Comparison of ENCODE assay signal across 35 cellular contexts in genomic region chr20:56903858-56904257, GRCh38.
DNase-seq lines count a peak whose midpoint lies in the region; ATAC-seq, FAIRE-seq and TF ChIP-seq lines count a peak whose summit lies in the region.
"Had no signal": no experiment of that assay in that cellular context is flagged by ENCODE, and none has a peak within 500 bp of the region (broad histone marks: within the 10 kb centered on the region; RNA-seq: fewer than 3 reads in every experiment).

No MANE protein-coding gene starts in this region.

- H3K4me1 Mint-ChIP-seq in HFFc6 (ENCODE audit: low read depth): no peaks in the 10 kb centered on the region
- H3K4me1 Mint-ChIP-seq: B cell; CD14-positive monocyte; CD4-positive, alpha-beta memory T cell; CD4-positive, CD25-positive, alpha-beta regulatory T cell; CD8-positive, alpha-beta memory T cell had no signal

- no peak overlapping the region for H3K27ac ChIP-seq in K562 (ENCODE audit: extremely low read depth, low read depth, low read length)
- H3K27ac ChIP-seq: 22Rv1; A549; BLaER1; BLaER1 treated with 17β-estradiol and CSF1 and Interleukin-3, amounts not matched to agents 10 nM and 100 nM; C4-2B had no signal

- H3K9me1 ChIP-seq in K562 (ENCODE audit: control insufficient read depth, insufficient read depth, low read length): no peaks in the 10 kb centered on the region

- H3K4me3 Mint-ChIP-seq in HFFc6: no peak overlapping the region
- H3K4me3 Mint-ChIP-seq: B cell; CD14-positive monocyte; CD4-positive, alpha-beta memory T cell; CD4-positive, alpha-beta T cell; CD4-positive, CD25-positive, alpha-beta regulatory T cell; CD8-positive, alpha-beta memory T cell; CD8-positive, alpha-beta T cell had no signal

- in situ Hi-C loops in K562 (cut with MboI): no loop called here

- TF ChIP-seq CTCF in K562 (IDR thresholded peaks at IDR 0.05 in 2 of 3, conservative IDR thresholded peaks at IDR 0.05 in 1 of 3; ENCODE audit: insufficient read depth in 2 of 3, low read depth in 1 of 3, low read length in 3 of 3) (no peak), HFFc6 (IDR thresholded peaks at IDR 0.05) (no peak)

- no peaks in the 10 kb centered on the region for H3K4me1 ChIP-seq in K562 (replicated peaks in 1 of 2; ENCODE audit: control insufficient read depth in 2 of 2, insufficient read depth in 2 of 2, low read length in 2 of 2)
- H3K4me1 ChIP-seq: A549, BE2C, BLaER1, Caco-2 had no signal

- no peak for TF ChIP-seq RAD21 in K562 (CRISPR knock-in tag; conservative IDR thresholded peaks at IDR 0.05 in 1 of 2, IDR thresholded peaks at IDR 0.05 in 1 of 2)

- no peaks in the 10 kb centered on the region for H3K79me2 ChIP-seq in K562 (ENCODE audit: control insufficient read depth, insufficient read depth, low read length)

- H3K36me3 ChIP-seq in K562 (ENCODE audit: control insufficient read depth, insufficient read depth, low read length): no peaks in the 10 kb centered on the region
- H3K36me3 ChIP-seq: BE2C; BLaER1; BLaER1 treated with 17β-estradiol and CSF1 and Interleukin-3, amounts not matched to agents 10 nM and 100 nM had no signal

- H3K27me3 ChIP-seq in K562 (ENCODE audit: control insufficient read depth in 2 of 2, insufficient read depth in 2 of 2, low read length in 2 of 2): peaks cover 0 to 7% of the 10 kb centered on the region in 2 experiments; a peak in 1 of 5 replicates
- H3K27me3 ChIP-seq: BE2C; BLaER1; BLaER1 treated with 17β-estradiol and CSF1 and Interleukin-3, amounts not matched to agents 10 nM and 100 nM had no signal

- WGBS in K562 (ENCODE audit: insufficient coverage, low coverage, missing lambda C conversion rate): 2% methylated on average over 4 of the region's 4 CpGs

- TF ChIP-seq EP300 in K562 (IDR thresholded peaks at IDR 0.05; ENCODE audit: low read length): no peak

- no peak overlapping the region for H3K27ac Mint-ChIP-seq in HFFc6
- H3K27ac Mint-ChIP-seq: B cell; CD14-positive monocyte; CD4-positive, alpha-beta memory T cell; CD4-positive, alpha-beta T cell; CD4-positive, CD25-positive, alpha-beta regulatory T cell; CD8-positive, alpha-beta memory T cell; CD8-positive, alpha-beta T cell had no signal

- peaks cover 7% of the 10 kb centered on the region; the same call in 1 of the 2 replicates for H3K36me3 Mint-ChIP-seq in HFFc6 (ENCODE audit: low read depth)
- H3K36me3 Mint-ChIP-seq: CD14-positive monocyte; CD4-positive, alpha-beta memory T cell; CD4-positive, CD25-positive, alpha-beta regulatory T cell; CD8-positive, alpha-beta T cell had no signal

- H3K9me3 Mint-ChIP-seq in HFFc6: peaks cover 14% of the 10 kb centered on the region

- no peaks in the 10 kb centered on the region for H4K20me1 ChIP-seq in K562 (replicated peaks; ENCODE audit: control insufficient read depth, insufficient read depth, low read length)
- H4K20me1 ChIP-seq: BLaER1; BLaER1 treated with 17β-estradiol and CSF1 and Interleukin-3, amounts not matched to agents 10 nM and 100 nM had no signal

- FAIRE-seq in HTR-8/SVneo (lab: Jason Lieb, UNC) (peak; percentile 94), K562 (lab: Jason Lieb, UNC) (no peak), urothelium cell line (lab: Jason Lieb, UNC) (peak; percentile 72)
- FAIRE-seq: A204.1, A549, D721Med had no signal

- H3K4me3 ChIP-seq in K562: no peak overlapping the region
- H3K4me3 ChIP-seq: A549; BLaER1; BLaER1 treated with 17β-estradiol and CSF1 and Interleukin-3, amounts not matched to agents 10 nM and 100 nM had no signal

- ATAC-seq in K562 (no peak), GM18907 (IDR thresholded peaks at IDR 0.05; ENCODE audit: unreplicated experiment) (no peak)
- ATAC-seq: A549; CD8-positive, alpha-beta T cell had no signal

- H2AFZ ChIP-seq in K562 (ENCODE audit: low read depth, low read length): no peak overlapping the region

- CTCF ChIA-PET in K562 (lab: Yijun Ruan, JAX; ENCODE audit: low intra/inter-chr PET ratio): no interaction called here

- no TSS peak for BruUV-seq in K562 (replicated peaks; lab: Mats Ljungman, UMichigan)

- POLR2A ChIA-PET in K562 (lab: Yijun Ruan, JAX): no interaction called here

- intact Hi-C loops in K562 (cut with micrococcal nuclease): no loop called here

- H3K9ac ChIP-seq in K562 (ENCODE audit: insufficient read depth in 1 of 2, low read depth in 2 of 2, low read length in 2 of 2): no peak overlapping the region
- H3K9ac ChIP-seq: BLaER1; BLaER1 treated with 17β-estradiol and CSF1 and Interleukin-3, amounts not matched to agents 10 nM and 100 nM had no signal

- no peaks in the 10 kb centered on the region for H3K9me3 ChIP-seq in K562 (replicated peaks; ENCODE audit: control insufficient read depth, insufficient read depth, low read depth, low read length)
- H3K9me3 ChIP-seq: BE2C had no signal

- no peak overlapping the region for H3K4me2 ChIP-seq in K562 (ENCODE audit: insufficient read depth, low read length)
- H3K4me2 ChIP-seq: A549; BLaER1; BLaER1 treated with 17β-estradiol and CSF1 and Interleukin-3, amounts not matched to agents 10 nM and 100 nM had no signal

- H3K27me3 Mint-ChIP-seq in HFFc6 (ENCODE audit: insufficient read depth): peaks cover 1% of the 10 kb centered on the region

- DNase-seq in HTR-8/SVneo (ENCODE audit: insufficient read length, low spot score) (no peak), K562 (ENCODE audit: extremely low read depth in 1 of 4, low spot score in 3 of 4) (no peak), urothelium cell line (ENCODE audit: low spot score) (no peak), SK-N-DZ (ENCODE audit: low spot score) (no peak), HFFc6 (no peak)
- DNase-seq: 8988T; ACHN; AML-193; BE2C; C1 segment of cervical spinal cord; Caco-2; Calu3; CD4-positive, alpha-beta memory T cell; CD4-positive, alpha-beta T cell; CD4-positive, CD25-positive, alpha-beta regulatory T cell; CD8-positive, alpha-beta memory T cell; CD8-positive, alpha-beta T cell; COR-L47; DMS 273 treated with DMSO at 0.1 percent for 48 hours; DMS153; DMS53; DMS79; DMS79 treated with DMSO at 0.1 percent for 48 hours; DND-41; EL had no signal

- TF ChIP-seq POLR2A in K562 (conservative IDR thresholded peaks at IDR 0.05): no peak

TF ChIP-seq in K562, 482 proteins besides CTCF, POLR2A, EP300 and RAD21:
- TF ChIP-seq THAP7 (CRISPR knock-in tag; IDR thresholded peaks at IDR 0.05) (peak; percentile 92), NKRF (IDR thresholded peaks at IDR 0.05; ENCODE audit: borderline replicate concordance) (no peak), RBM34 (IDR thresholded peaks at IDR 0.05; ENCODE audit: borderline replicate concordance, insufficient read depth, low read length) (no peak), FOXO4 (CRISPR knock-in tag; IDR thresholded peaks at IDR 0.05) (no peak), NFE2L1 (tag; IDR thresholded peaks at IDR 0.05; ENCODE audit: borderline replicate concordance, low read depth) (no peak), TOE1 (IDR thresholded peaks at IDR 0.05; ENCODE audit: borderline replicate concordance) (no peak), TOE1 (CRISPR knock-in tag; IDR thresholded peaks at IDR 0.05; ENCODE audit: borderline replicate concordance, low read depth) (no peak)
TF ChIP-seq in K562: peak in this region for 1.
